In the genomic region with DNA sequence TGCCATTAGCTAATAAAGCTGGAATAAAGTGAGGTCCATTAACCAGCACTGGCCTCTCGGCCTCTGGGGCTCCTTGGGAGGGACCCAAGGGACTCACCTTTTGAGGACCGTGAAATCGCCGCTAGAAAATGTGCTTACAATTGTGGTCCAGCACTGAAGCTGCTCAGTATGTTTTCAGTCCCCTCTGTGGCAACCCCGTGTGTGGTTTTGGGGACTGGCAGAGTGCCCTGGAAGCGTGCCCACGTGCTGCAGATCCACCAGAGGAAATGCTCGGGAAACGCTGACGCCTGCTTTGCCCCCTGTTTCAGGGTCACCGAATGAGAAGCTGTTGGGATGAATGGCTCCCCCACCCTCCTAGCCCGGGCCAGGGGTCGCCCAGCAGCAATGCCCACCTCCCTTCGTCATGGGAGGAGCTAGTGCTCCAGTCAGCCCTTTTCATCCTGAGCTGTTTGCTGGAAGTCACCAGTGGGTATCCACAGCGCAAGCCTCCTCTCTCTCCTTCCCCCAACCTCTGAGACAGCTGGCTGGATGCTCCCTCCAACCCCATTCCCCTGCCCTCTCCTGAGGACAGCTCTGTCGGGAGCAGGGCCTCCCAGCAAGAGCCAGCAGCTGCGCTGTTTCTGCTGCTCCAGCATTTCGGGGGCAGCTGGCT, we compare ENCODE assay signal across 8 cellular contexts. TPM values are rescaled to one million over a fixed set of nuclear protein-coding genes. Genes with fewer than 3 reads are reported as not detected.
DNase-seq lines count a peak whose midpoint lies in the region; ATAC-seq, FAIRE-seq and TF ChIP-seq lines count a peak whose summit lies in the region.

No MANE protein-coding gene starts in this region.

- H3K27ac Mint-ChIP-seq in CD14-positive monocyte, result peak overlapping the region in 1 of 7 donors; percentile 38

- no peaks in the 10 kb centered on the region for H4K20me1 ChIP-seq in hepatocyte (ENCODE audit: insufficient read depth, poor library complexity, severe bottlenecking)

- peaks cover 19% of the 10 kb centered on the region for H3K4me1 Mint-ChIP-seq in CD14-positive monocyte

- H3K4me3 ChIP-seq in hepatocyte (no peak overlapping the region), small intestine (ENCODE audit: low read depth in 1 of 2, low read length in 2 of 2) (peak overlapping the region in 1 of 2 donors; percentile 27)

- H3K79me2 ChIP-seq in hepatocyte, result no peaks in the 10 kb centered on the region

- 42% methylated on average over 18 of the region's 18 CpGs for WGBS in hepatocyte (ENCODE audit: low lambda C conversion rate, missing lambda C conversion rate)
- WGBS in small intestine, 3 donors, result 6 to 9% (median 7%) methylated on average over 18 of the region's 18 CpGs

- no peaks in the 10 kb centered on the region for H3K36me3 Mint-ChIP-seq in CD14-positive monocyte

- no peak for TF ChIP-seq CTCF in CD14-positive monocyte (IDR thresholded peaks at IDR 0.05)
- TF ChIP-seq CTCF in hepatocyte (IDR thresholded peaks at IDR 0.05; ENCODE audit: poor library complexity), result no peak

- H3K9me3 ChIP-seq in hepatocyte (ENCODE audit: low read depth) (no peaks in the 10 kb centered on the region), small intestine (ENCODE audit: control insufficient read depth, low read depth) (no peaks in the 10 kb centered on the region)

- H3K4me3 Mint-ChIP-seq in CD14-positive monocyte, result peak overlapping the region; percentile 75 to 81

- H3K27me3 Mint-ChIP-seq in CD14-positive monocyte (ENCODE audit: low read depth in 3 of 3), result peaks cover 29 to 63% (median 54%) of the 10 kb centered on the region in 3 donors

- DNase-seq in CD14-positive monocyte (ENCODE audit: low spot score) (no peak), LHCN-M2 (ENCODE audit: low read depth) (peak; percentile 54), amniotic epithelial cell (ENCODE audit: low read depth) (peak; percentile 47), hepatocyte (ENCODE audit: low spot score) (peak; percentile 60), small intestine (no peak), NCI-H146 treated with DMSO at 0.1 percent for 48 hours (lab: John Stamatoyannopoulos, UW; ENCODE audit: unreplicated experiment) (no peak)

- peaks cover 0 to 3% (median 0%) of the 10 kb centered on the region in 7 donors for H3K9me3 Mint-ChIP-seq in CD14-positive monocyte

- FAIRE-seq in small intestine (lab: Jason Lieb, UNC), result no peak

- H3K4me1 ChIP-seq in hepatocyte (ENCODE audit: insufficient read depth), result peaks cover 32% of the 10 kb centered on the region
- peaks cover 16 to 24% of the 10 kb centered on the region in 2 donors for H3K4me1 ChIP-seq in small intestine (ENCODE audit: control insufficient read depth in 2 of 2, insufficient read depth in 1 of 2, low read depth in 1 of 2, low read length in 1 of 2)

- ATAC-seq in HG02870 (IDR thresholded peaks at IDR 0.05; ENCODE audit: unreplicated experiment), result no peak
- no peak for ATAC-seq in HG03354 (IDR thresholded peaks at IDR 0.05; ENCODE audit: poor library complexity, severe bottlenecking, unreplicated experiment)

- H2AFZ ChIP-seq in hepatocyte, result peak overlapping the region; percentile 76

- intact Hi-C loops in CD14-positive monocyte (cut with micrococcal nuclease), result no loop called here

- H3K9me2 ChIP-seq in hepatocyte (replicated peaks; ENCODE audit: insufficient read depth), result no peaks in the 10 kb centered on the region

- H3K27ac ChIP-seq in hepatocyte (peak overlapping the region; percentile 76), small intestine (ENCODE audit: low read depth in 1 of 2, low read length in 1 of 2) (peak overlapping the region; percentile 75 to 95)

- H3K36me3 ChIP-seq in hepatocyte (replicated peaks; ENCODE audit: insufficient read depth, low read depth) (no peaks in the 10 kb centered on the region), small intestine (ENCODE audit: control insufficient read depth in 2 of 2, insufficient read depth in 2 of 2, low read length in 2 of 2) (no peaks in the 10 kb centered on the region)

- peak overlapping the region; percentile 75 for H3K4me2 ChIP-seq in hepatocyte

- H3K27me3 ChIP-seq in hepatocyte (no peaks in the 10 kb centered on the region), small intestine (ENCODE audit: control insufficient read depth in 2 of 2, insufficient read depth in 2 of 2, low read length in 2 of 2) (no peaks in the 10 kb centered on the region)

RNA-seq across cellular contexts. Expression of a gene that starts 33.1 kb away (rescaled TPM):
- polyA plus RNA-seq in CD14-positive monocyte (under 1 TPM; 0.48 to 0.99 TPM), hepatocyte (20.2 and 20.3 TPM in 2 replicates), small intestine (10 to 100 TPM; 17.8 to 27.7 (median 18.8) TPM)
- total RNA-seq in LHCN-M2 (2014; rRNA removed) (1.4 and 2.2 TPM in 2 replicates), hepatocyte (8.1 and 9.4 TPM in 2 replicates)
- 1.7 TPM for polyA plus RNA-seq in LHCN-M2 (2012)

RNA-seq across cellular contexts. Expression of a gene that starts 47.8 kb away (rescaled TPM):
- polyA plus RNA-seq in CD14-positive monocyte (10 to 100 TPM in 1 of 2 donors, 1 to 10 TPM in 1; 7.6 to 11.8 TPM), hepatocyte (1.3 and 2.3 TPM in 2 replicates), small intestine (under 1 TPM; 0.27 to 0.89 (median 0.54) TPM)
- total RNA-seq in LHCN-M2 (2014; rRNA removed) (3.3 and 3.5 TPM in 2 replicates), hepatocyte (0.73 and 2.2 TPM in 2 replicates)
- polyA plus RNA-seq in LHCN-M2 (2012), result 0.47 TPM

Comparison
In these comparisons a context has a peak if more than half of its experiments do, and no peak if none do; other contexts are left out.
1. DNase-seq: peak in LHCN-M2 (single experiment), amniotic epithelial cell (single experiment) and hepatocyte (single experiment); none in CD14-positive monocyte (single experiment), small intestine (single experiment) and NCI-H146 treated with DMSO at 0.1 percent for 48 hours (single experiment).
2. RNA of a gene that starts 33.1 kb away (polyA plus RNA-seq): 20.2 to 20.3 TPM in hepatocyte and 17.8 to 27.7 TPM in small intestine; 0.48 to 0.99 TPM in CD14-positive monocyte; every median in the first group is over 4 times any median in the second.